ENCODE assay signal across 27 cellular contexts in genomic region chr4:72546456-72546855, GRCh38. TPM values are rescaled to one million over a fixed set of nuclear protein-coding genes. Genes with fewer than 3 reads are reported as not detected.
"Had no signal": no experiment of that assay in that cellular context is flagged by ENCODE, and none has a peak within 500 bp of the region (broad histone marks: within the 10 kb centered on the region; RNA-seq: fewer than 3 reads in every experiment).

No MANE protein-coding gene starts in this region.

- DNase-seq: activated CD4-positive, alpha-beta T cell treated with anti-CD3 and anti-CD28 coated beads for 4 hours; activated CD8-positive, alpha-beta memory T cell treated with anti-CD3 and anti-CD28 coated beads, Interleukin-2, amount 50 U/mL, for 4 hours; activated CD8-positive, alpha-beta T cell treated with anti-CD3 and anti-CD28 coated beads for 36 hours; activated gamma-delta T cell treated with Interleukin-2 at 50 U/mL for 16 hours; activated T-cell treated with anti-CD3 and anti-CD28 coated beads, Interleukin-2, amount 50 U/mL, for 72 hours; amniotic stem cell; MG63; MV-4-11; NCI-H1092 treated with DMSO at 0.1 percent for 48 hours; NCI-H1417 treated with DMSO at 0.1 percent for 48 hours; NCI-H1694; NCI-H2029; NCI-H2107; NCI-H2171 treated with DMSO at 0.1 percent for 48 hours; NCI-H226; NCI-H526; NK-92 treated with Interleukin-12 subunit alpha and Interleukin-12 subunit beta, amount 100 ng/mL, for 24 hours; OCI-M1; Right ventricle myocardium superior; RPMI8226 had no signal

- H3K4me1 ChIP-seq: SJSA1 had no signal

- H3K4me1 Mint-ChIP-seq: activated naive CD4-positive, alpha-beta T cell treated with anti-CD3 and anti-CD28 coated beads, Interleukin-2, amount 50 U/mL, for 24 hours; brain; central memory CD8-positive, alpha-beta T cell had no signal

- FAIRE-seq: astrocyte had no signal

- H3K27me3 ChIP-seq: MG63, SJSA1 had no signal

- H3K36me3 ChIP-seq: SJSA1 had no signal

- H3K27me3 Mint-ChIP-seq: activated CD8-positive, alpha-beta T cell treated with anti-CD3 and anti-CD28 coated beads for 36 hours; brain; central memory CD8-positive, alpha-beta T cell had no signal

- H3K4me3 ChIP-seq: MG63, SJSA1 had no signal

- H3K4me3 Mint-ChIP-seq: activated CD8-positive, alpha-beta T cell treated with anti-CD3 and anti-CD28 coated beads for 36 hours; activated naive CD4-positive, alpha-beta T cell treated with anti-CD3 and anti-CD28 coated beads, Interleukin-2, amount 50 U/mL, for 24 hours; activated T-cell treated with anti-CD3 and anti-CD28 coated beads, Interleukin-2, amount 50 U/mL, for 72 hours; brain; central memory CD8-positive, alpha-beta T cell; T-helper 1 cell treated with Interleukin-12 subunit alpha and Interleukin-12 subunit beta and Interleukin-4 antibody, amounts not matched to agents 30 μg/mL and 1 μg/mL, for 36 hours had no signal

- H3K9me3 ChIP-seq: MG63, SJSA1 had no signal

- H3K27ac ChIP-seq: SJSA1 had no signal

- H3K27ac Mint-ChIP-seq: activated CD8-positive, alpha-beta T cell treated with anti-CD3 and anti-CD28 coated beads for 36 hours; activated naive CD4-positive, alpha-beta T cell treated with anti-CD3 and anti-CD28 coated beads, Interleukin-2, amount 50 U/mL, for 24 hours; activated T-cell treated with anti-CD3 and anti-CD28 coated beads, Interleukin-2, amount 50 U/mL, for 72 hours; activated T-helper 2 cell treated with anti-CD3 and anti-CD28 coated beads, Interferon-gamma antibody, Interleukin-2, Interleukin-4, amounts not matched to agents 10 μg/mL and 5 μg/mL and 100 μg/mL, durations not matched to agents 14 hours and 24 hours and 36 hours; T-helper 1 cell treated with Interleukin-12 subunit alpha and Interleukin-12 subunit beta and Interleukin-4 antibody, amounts not matched to agents 30 μg/mL and 1 μg/mL, for 36 hours had no signal

- H3K36me3 Mint-ChIP-seq: activated naive CD4-positive, alpha-beta T cell treated with anti-CD3 and anti-CD28 coated beads, Interleukin-2, amount 50 U/mL, for 24 hours had no signal

- H3K9me3 Mint-ChIP-seq: activated CD8-positive, alpha-beta T cell treated with anti-CD3 and anti-CD28 coated beads for 36 hours; activated naive CD4-positive, alpha-beta T cell treated with anti-CD3 and anti-CD28 coated beads, Interleukin-2, amount 50 U/mL, for 24 hours; activated T-cell treated with anti-CD3 and anti-CD28 coated beads, Interleukin-2, amount 50 U/mL, for 72 hours; activated T-helper 2 cell treated with anti-CD3 and anti-CD28 coated beads, Interferon-gamma antibody, Interleukin-2, Interleukin-4, amounts not matched to agents 10 μg/mL and 5 μg/mL and 100 μg/mL, durations not matched to agents 14 hours and 24 hours and 36 hours; T-helper 1 cell treated with Interleukin-12 subunit alpha and Interleukin-12 subunit beta and Interleukin-4 antibody, amounts not matched to agents 30 μg/mL and 1 μg/mL, for 36 hours had no signal

RNA-seq across cellular contexts. Expression of gene ADAMTS3, which starts 22.6 kb away (rescaled TPM):
- total RNA-seq: activated CD8-positive, alpha-beta T cell treated with anti-CD3 and anti-CD28 coated beads for 36 hours; activated T-cell treated with anti-CD3 and anti-CD28 coated beads, Interleukin-2, amount 50 U/mL, for 72 hours; activated T-helper 2 cell treated with anti-CD3 and anti-CD28 coated beads, Interferon-gamma antibody, Interleukin-2, Interleukin-4, amounts not matched to agents 10 μg/mL and 5 μg/mL and 100 μg/mL, durations not matched to agents 14 hours and 24 hours and 36 hours had no signal
